ENCODE assay signal across 12 cellular contexts in the genomic region with DNA sequence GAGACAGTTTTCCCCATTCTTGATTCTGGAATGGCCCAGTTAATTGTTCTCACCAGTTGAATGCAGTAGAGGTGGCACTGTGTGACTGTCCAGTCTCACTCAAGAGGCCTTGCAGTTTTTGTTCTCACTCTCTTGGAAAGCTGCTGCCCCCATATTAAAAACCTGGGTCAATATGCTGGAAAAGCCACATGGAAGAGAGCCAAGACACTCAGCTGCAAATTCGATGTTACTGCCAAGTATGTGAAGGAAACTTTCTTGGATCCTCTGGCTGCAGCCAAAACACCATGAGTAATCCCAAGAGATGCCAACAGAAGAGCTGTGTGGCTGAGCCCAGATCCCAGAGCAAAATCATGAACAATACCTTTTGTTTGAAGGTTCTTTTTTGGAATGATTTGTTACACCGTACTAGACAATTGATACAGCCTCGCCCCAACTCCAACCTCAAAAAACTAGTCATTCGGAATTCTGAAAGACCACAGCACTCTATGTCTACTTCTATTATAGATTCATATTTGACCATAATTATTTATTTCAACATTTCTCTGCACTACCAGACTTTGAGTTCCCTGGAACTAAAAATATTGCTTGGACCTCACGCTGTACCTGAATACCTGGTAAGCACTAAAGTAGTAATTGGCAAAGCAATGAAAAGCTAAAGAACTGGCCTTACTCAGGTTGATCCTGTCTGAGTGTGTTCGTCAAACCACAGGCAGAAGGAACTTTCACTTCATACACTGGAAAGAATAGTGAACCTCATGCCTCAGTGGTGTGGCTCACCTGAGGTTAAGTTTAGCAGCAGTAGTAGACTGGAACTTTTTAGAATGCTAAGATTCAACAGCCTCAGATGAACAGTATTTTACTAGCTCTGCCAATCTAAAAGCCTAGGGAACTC.
DNase-seq lines count a peak whose midpoint lies in the region; ATAC-seq and TF ChIP-seq lines count a peak whose summit lies in the region.
"Had no signal": no experiment of that assay in that cellular context is flagged by ENCODE, and none has a peak within 500 bp of the region (broad histone marks: within the 10 kb centered on the region; RNA-seq: fewer than 3 reads in every experiment).

No MANE protein-coding gene starts in this region.

- CTCF ChIA-PET in CD8-positive, alpha-beta T cell (lab: Charles Lee) = interaction anchor here (1.2 kb wide), 1 partner anchor 13 kb away, joined by 3 read pairs; no protein-coding TSS in a partner anchor

- H3K9me3 ChIP-seq in CD8-positive, alpha-beta T cell (ENCODE audit: low read length) = no peaks in the 10 kb centered on the region
- H3K9me3 ChIP-seq: tibial nerve had no signal

- no peak overlapping the region for H3K27ac ChIP-seq in CD8-positive, alpha-beta T cell (ENCODE audit: low read depth, low read length)

- H3K36me3 ChIP-seq in CD8-positive, alpha-beta T cell (ENCODE audit: insufficient read depth, low read length) = no peaks in the 10 kb centered on the region
- H3K36me3 ChIP-seq: tibial nerve had no signal

- no peak for ATAC-seq in GM21423 (IDR thresholded peaks at IDR 0.05; ENCODE audit: unreplicated experiment)
- ATAC-seq in CD8-positive, alpha-beta T cell = no peak

- intact Hi-C loops in CD8-positive, alpha-beta T cell (cut with DNase I, micrococcal nuclease) = no loop called here

- H3K27me3 ChIP-seq in CD8-positive, alpha-beta T cell (ENCODE audit: insufficient read depth, low read length) = no peaks in the 10 kb centered on the region
- H3K27me3 ChIP-seq: tibial nerve had no signal

- no peaks in the 10 kb centered on the region for H3K4me1 ChIP-seq in CD8-positive, alpha-beta T cell (ENCODE audit: insufficient read depth, low read length)

- DNase-seq in AG08396 (ENCODE audit: low spot score) = peak; percentile 70
- DNase-seq in M059J (ENCODE audit: low read depth) = peak; percentile 97
- peak; percentile 93 for DNase-seq in epithelial cell of esophagus (ENCODE audit: low read depth)
- DNase-seq in non-pigmented ciliary epithelial cell (ENCODE audit: low read depth) = peak; percentile 85
- DNase-seq in CD8-positive, alpha-beta T cell = no peak
- DNase-seq in SKM-1 treated with dmso at 0.1 percent for 144 hours (lab: John Stamatoyannopoulos, UW; ENCODE audit: unreplicated experiment) = no peak
- DNase-seq in NCI-H82 (lab: John Stamatoyannopoulos, UW) = no peak
- DNase-seq: activated B cell treated with CpG ODN at 0.5 μM for 24 hours, cortex of kidney, NCI-H1417 had no signal

- H3K4me3 Mint-ChIP-seq in CD8-positive, alpha-beta T cell = no peak overlapping the region
- H3K4me3 Mint-ChIP-seq: activated B cell treated with CpG ODN at 0.5 μM for 24 hours had no signal

- no peaks in the 10 kb centered on the region for H3K27me3 Mint-ChIP-seq in CD8-positive, alpha-beta T cell (ENCODE audit: low read depth)
- H3K27me3 Mint-ChIP-seq: activated B cell treated with CpG ODN at 0.5 μM for 24 hours had no signal

- POLR2A ChIA-PET in CD8-positive, alpha-beta T cell (lab: Charles Lee) = no interaction called here

- H3K4me1 Mint-ChIP-seq in CD8-positive, alpha-beta T cell (ENCODE audit: low read depth) = no peaks in the 10 kb centered on the region
- H3K4me1 Mint-ChIP-seq: activated B cell treated with CpG ODN at 0.5 μM for 24 hours had no signal

- no peaks in the 10 kb centered on the region for H3K36me3 Mint-ChIP-seq in CD8-positive, alpha-beta T cell

- peaks cover 5% of the 10 kb centered on the region for H3K9me3 Mint-ChIP-seq in CD8-positive, alpha-beta T cell

- no peak for TF ChIP-seq CTCF in epithelial cell of esophagus (IDR thresholded peaks at IDR 0.05; ENCODE audit: insufficient read depth, low read depth, low read length, missing control alignments)
- TF ChIP-seq CTCF in CD8-positive, alpha-beta T cell (IDR thresholded peaks at IDR 0.05) = no peak

- no peak overlapping the region for H3K27ac Mint-ChIP-seq in CD8-positive, alpha-beta T cell
- H3K27ac Mint-ChIP-seq: activated B cell treated with CpG ODN at 0.5 μM for 24 hours had no signal

- H3K4me3 ChIP-seq in epithelial cell of esophagus (ENCODE audit: low read length) = no peak overlapping the region
- no peak overlapping the region for H3K4me3 ChIP-seq in CD8-positive, alpha-beta T cell (ENCODE audit: low read depth, low read length)
- H3K4me3 ChIP-seq: tibial nerve had no signal

Comparison
In these comparisons a context has a peak if more than half of its experiments do, and no peak if none do; other contexts are left out.
1. DNase-seq: peak in AG08396 (single experiment), M059J (single experiment), epithelial cell of esophagus (single experiment) and non-pigmented ciliary epithelial cell (single experiment); none in CD8-positive, alpha-beta T cell (0 of 7), SKM-1 treated with dmso at 0.1 percent for 144 hours (single experiment) and NCI-H82 (single experiment).